ENCODE assay signal across 1 cellular context in genomic region chr16:8229011-8229520, GRCh38.
TF ChIP-seq lines count a peak whose summit lies in the region.

No MANE protein-coding gene starts in this region.

TF ChIP-seq in H1, 55 proteins besides CTCF, POLR2A, EP300 and RAD21 (continued from another document):
- no peak for TF ChIP-seq CHD1 (IDR thresholded peaks at IDR 0.05; ENCODE audit: low read depth, low read length)
- no peak for TF ChIP-seq SIRT6 (IDR thresholded peaks at IDR 0.05; ENCODE audit: low read length)
- TF ChIP-seq GTF2F1 (IDR thresholded peaks at IDR 0.05; ENCODE audit: borderline replicate concordance, low read depth, low read length): no peak
- TF ChIP-seq JUN (IDR thresholded peaks at IDR 0.05; ENCODE audit: low read depth, low read length): no peak
- no peak for TF ChIP-seq RXRA (IDR thresholded peaks at IDR 0.05; ENCODE audit: insufficient read depth, low read depth, low read length)
- TF ChIP-seq, protein P1, sequence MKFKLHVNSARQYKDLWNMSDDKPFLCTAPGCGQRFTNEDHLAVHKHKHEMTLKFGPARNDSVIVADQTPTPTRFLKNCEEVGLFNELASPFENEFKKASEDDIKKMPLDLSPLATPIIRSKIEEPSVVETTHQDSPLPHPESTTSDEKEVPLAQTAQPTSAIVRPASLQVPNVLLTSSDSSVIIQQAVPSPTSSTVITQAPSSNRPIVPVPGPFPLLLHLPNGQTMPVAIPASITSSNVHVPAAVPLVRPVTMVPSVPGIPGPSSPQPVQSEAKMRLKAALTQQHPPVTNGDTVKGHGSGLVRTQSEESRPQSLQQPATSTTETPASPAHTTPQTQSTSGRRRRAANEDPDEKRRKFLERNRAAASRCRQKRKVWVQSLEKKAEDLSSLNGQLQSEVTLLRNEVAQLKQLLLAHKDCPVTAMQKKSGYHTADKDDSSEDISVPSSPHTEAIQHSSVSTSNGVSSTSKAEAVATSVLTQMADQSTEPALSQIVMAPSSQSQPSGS (IDR thresholded peaks at IDR 0.05; ENCODE audit: low read length): no peak
- peak; percentile 28; the same call in 1 of the 2 replicates for TF ChIP-seq MAX (IDR thresholded peaks at IDR 0.05)
- 0 out of 2 replicates have a peak, but pooled peaks have one; percentile 36 for TF ChIP-seq POU5F1 (IDR thresholded peaks at IDR 0.05; ENCODE audit: low read depth, low read length)
